9 cellular contexts compared by ENCODE assay signal in genomic region chr10:103800789-103801540, GRCh38. TPM values are rescaled to one million over a fixed set of nuclear protein-coding genes. Genes with fewer than 3 reads are reported as not detected.
DNase-seq lines count a peak whose midpoint lies in the region; ATAC-seq, FAIRE-seq and TF ChIP-seq lines count a peak whose summit lies in the region.
"Had no signal": no experiment of that assay in that cellular context is flagged by ENCODE, and none has a peak within 500 bp of the region (broad histone marks: within the 10 kb centered on the region; RNA-seq: fewer than 3 reads in every experiment).

No MANE protein-coding gene starts in this region.

- TF ChIP-seq EP300 in ovary (IDR thresholded peaks at IDR 0.05), result no peak

- H3F3A ChIP-seq in PC-9 (ENCODE audit: insufficient read depth, low read depth), result peaks cover 7% of the 10 kb centered on the region; the same call in 1 of the 2 replicates

- in situ Hi-C loops in GM13976 (cut with MboI; ENCODE audit: low sequenced_read_pairs, unreplicated experiment), result no loop called here

- H3K27ac ChIP-seq in PC-9 (peak overlapping the region; percentile 40), ovary (no peak overlapping the region)
- H3K27ac ChIP-seq: dorsolateral prefrontal cortex had no signal

- no peaks in the 10 kb centered on the region for H3K9me2 ChIP-seq in PC-9 (ENCODE audit: insufficient read depth)

- DNase-seq in GM13976 (ENCODE audit: low spot score), result peak; percentile 55
- peak; percentile 45 to 60 for DNase-seq in PC-9
- DNase-seq in bronchial epithelial cell (ENCODE audit: low read depth), result peak; percentile 90
- peak; percentile 47 for DNase-seq in stimulated activated CD8-positive, alpha-beta memory T cell treated with anti-CD3 and anti-CD28 coated beads, Interleukin-4, amount 100 ng/mL, for 24 hours (ENCODE audit: low read depth)
- no peak for DNase-seq in NCI-H524 treated with DMSO at 0.1 percent for 48 hours (lab: John Stamatoyannopoulos, UW)
- DNase-seq in ovary, result no peak
- DNase-seq in medulla oblongata (ENCODE audit: extremely low spot score), result no peak

- H2AFZ ChIP-seq in PC-9, result no peak overlapping the region

- 90 to 95% (median 92%) methylated on average over 10 of the region's 10 CpGs for WGBS in ovary, 3 donors

- no peaks in the 10 kb centered on the region for H3K79me2 ChIP-seq in PC-9 (ENCODE audit: low read depth)

- peak overlapping the region; percentile 48 for H3K4me2 ChIP-seq in PC-9

- no peak overlapping the region for H3K4me3 ChIP-seq in PC-9
- no peak overlapping the region for H3K4me3 ChIP-seq in bronchial epithelial cell (ENCODE audit: low read depth, low read length)
- H3K4me3 ChIP-seq in ovary, result no peak overlapping the region
- H3K4me3 ChIP-seq: dorsolateral prefrontal cortex had no signal

- H3K27me3 ChIP-seq in PC-9 (ENCODE audit: insufficient read depth, low read depth) (no peaks in the 10 kb centered on the region), bronchial epithelial cell (ENCODE audit: control insufficient read depth, insufficient read depth, low read length) (no peaks in the 10 kb centered on the region), ovary (no peaks in the 10 kb centered on the region)
- H3K27me3 ChIP-seq: dorsolateral prefrontal cortex had no signal

- H4K20me1 ChIP-seq in PC-9 (ENCODE audit: insufficient read depth), result no peaks in the 10 kb centered on the region

- H3K9me3 ChIP-seq in PC-9 (ENCODE audit: insufficient read depth, low read depth) (no peaks in the 10 kb centered on the region), ovary (no peaks in the 10 kb centered on the region)

- BruUV-seq in PC-9 (replicated peaks; lab: Mats Ljungman, UMichigan), result no TSS peak

- no peak for TF ChIP-seq CTCF in GM13976 (IDR thresholded peaks at IDR 0.05; ENCODE audit: borderline replicate concordance, control extremely low read depth, extremely low read depth, insufficient read depth, missing control alignments)
- no peak for TF ChIP-seq CTCF in PC-9 (conservative IDR thresholded peaks at IDR 0.05)
- no peak for TF ChIP-seq CTCF in bronchial epithelial cell (IDR thresholded peaks at IDR 0.05; ENCODE audit: insufficient read depth, low read length, severe bottlenecking)
- no peak for TF ChIP-seq CTCF in ovary (IDR thresholded peaks at IDR 0.05)

- intact Hi-C loops in PC-9 (cut with micrococcal nuclease; ENCODE audit: unreplicated experiment) (no loop called here), ovary (cut with DNase I) (no loop called here)

- H3K36me3 ChIP-seq in PC-9 (ENCODE audit: low read depth) (no peaks in the 10 kb centered on the region), bronchial epithelial cell (ENCODE audit: control insufficient read depth, insufficient read depth, low read length) (peaks cover 22% of the 10 kb centered on the region), ovary (no peaks in the 10 kb centered on the region)

- POLR2A ChIA-PET in PC-9 (lab: Charles Lee; ENCODE audit: unreplicated experiment), result interaction anchor here (0.5 kb wide), 1 partner anchor 10 kb away, joined by 3 read pairs; no protein-coding TSS in a partner anchor

- peak; percentile 49 for ATAC-seq in HG02678 (IDR thresholded peaks at IDR 0.05; ENCODE audit: unreplicated experiment)

- H3K4me1 ChIP-seq in PC-9 (replicated peaks; ENCODE audit: insufficient read depth) (peaks cover 58% of the 10 kb centered on the region), ovary (ENCODE audit: insufficient read depth) (no peaks in the 10 kb centered on the region)

- no peak for TF ChIP-seq POLR2A in ovary (IDR thresholded peaks at IDR 0.05)

- CTCF ChIA-PET in PC-9 (lab: Charles Lee), result no interaction called here

- FAIRE-seq in bronchial epithelial cell (lab: Jason Lieb, UNC), result peak; percentile 97

RNA-seq across cellular contexts. Expression of gene SH3PXD2A, which starts 54.4 kb away (rescaled TPM):
- total RNA-seq in PC-9 (2021) (12.5 and 14.0 TPM in 2 replicates), bronchial epithelial cell (12.4 and 16.1 TPM in 2 replicates), ovary (10 to 100 TPM; 15.3 to 82.9 (median 58.8) TPM)
- polyA plus RNA-seq in ovary, result 10 to 100 TPM; 29.3 to 37.4 TPM

Comparison
In these comparisons a context has a peak if more than half of its experiments do, and no peak if none do; other contexts are left out.
1. DNase-seq: peak in GM13976 (single experiment), PC-9 (2 of 2), bronchial epithelial cell (single experiment) and stimulated activated CD8-positive, alpha-beta memory T cell treated with anti-CD3 and anti-CD28 coated beads, Interleukin-4, amount 100 ng/mL, for 24 hours (single experiment); none in NCI-H524 treated with DMSO at 0.1 percent for 48 hours (single experiment), ovary (0 of 5) and medulla oblongata (single experiment).